7 cellular contexts compared by ENCODE assay signal in genomic region chr9:124415102-124415851, GRCh38. TPM values are rescaled to one million over a fixed set of nuclear protein-coding genes. Genes with fewer than 3 reads are reported as not detected.
DNase-seq lines count a peak whose midpoint lies in the region; ATAC-seq, FAIRE-seq and TF ChIP-seq lines count a peak whose summit lies in the region.

Gene PSMB7, minus strand, starts transcription at chr9:124415442. Its CDS starts 17 bp downstream, at chr9:124415425.

- H3K9ac ChIP-seq in astrocyte (ENCODE audit: low read length) = peak within 1 kb of the TSS; percentile 99

- H3K4me1 Mint-ChIP-seq in T-helper 2 cell treated with Interferon-gamma antibody and Interleukin-4, amounts not matched to agents 5 μg/mL and 100 μg/mL, for 36 hours (ENCODE audit: low read depth) = peaks cover 25% of the 10 kb centered on the region
- H3K4me1 Mint-ChIP-seq in astrocyte (ENCODE audit: low read depth, unreplicated experiment) = peaks cover 32% of the 10 kb centered on the region

- H3K4me3 Mint-ChIP-seq in T-helper 2 cell treated with Interferon-gamma antibody and Interleukin-4, amounts not matched to agents 5 μg/mL and 100 μg/mL, for 36 hours = peak within 1 kb of the TSS; percentile 96
- peak within 1 kb of the TSS; percentile 97 for H3K4me3 Mint-ChIP-seq in astrocyte (ENCODE audit: unreplicated experiment)

- peaks cover 35% of the 10 kb centered on the region for H3K36me3 Mint-ChIP-seq in T-helper 2 cell treated with Interferon-gamma antibody and Interleukin-4, amounts not matched to agents 5 μg/mL and 100 μg/mL, for 36 hours (ENCODE audit: low read depth)
- H3K36me3 Mint-ChIP-seq in astrocyte (ENCODE audit: low read depth, unreplicated experiment) = peaks cover 3% of the 10 kb centered on the region

- no peaks in the 10 kb centered on the region for H3K27me3 ChIP-seq in astrocyte (ENCODE audit: insufficient read depth, low read length)

- H3K27ac ChIP-seq in astrocyte (ENCODE audit: low read depth, low read length) = peak within 1 kb of the TSS; percentile 94

- H2AFZ ChIP-seq in astrocyte (ENCODE audit: low read depth, low read length) = peak within 1 kb of the TSS; percentile 65

- TF ChIP-seq POLR2A in GM15510 (IDR thresholded peaks at IDR 0.05; ENCODE audit: borderline replicate concordance, extremely low read depth, insufficient read length) = peak; percentile 52

- peaks cover 40% of the 10 kb centered on the region for H3K79me2 ChIP-seq in astrocyte (ENCODE audit: insufficient read depth, low read length)

- peaks cover 34% of the 10 kb centered on the region for H3K4me1 ChIP-seq in astrocyte (ENCODE audit: insufficient read depth, low read length)

- H3K4me3 ChIP-seq in astrocyte (ENCODE audit: insufficient read depth, low read depth, low read length) = peak within 1 kb of the TSS; percentile 100

- H3K36me3 ChIP-seq in astrocyte (ENCODE audit: insufficient read depth, low read length) = peaks cover 18% of the 10 kb centered on the region

- peak within 1 kb of the TSS; percentile 97 for H3K4me2 ChIP-seq in astrocyte (ENCODE audit: low read length)

- H3K27me3 Mint-ChIP-seq in T-helper 2 cell treated with Interferon-gamma antibody and Interleukin-4, amounts not matched to agents 5 μg/mL and 100 μg/mL, for 36 hours (ENCODE audit: low read depth) = no peaks in the 10 kb centered on the region
- no peaks in the 10 kb centered on the region for H3K27me3 Mint-ChIP-seq in astrocyte (ENCODE audit: low read depth, unreplicated experiment)

- peaks cover 9% of the 10 kb centered on the region for H4K20me1 ChIP-seq in astrocyte (ENCODE audit: insufficient read depth, low read length)

- DNase-seq in NCI-H187 treated with DMSO at 0.1 percent for 48 hours (lab: John Stamatoyannopoulos, UW) (peak; percentile 78), astrocyte (ENCODE audit: low read depth) (peak; percentile 89), hepatic stellate cell (ENCODE audit: low spot score) (peak; percentile 92), renal cortical epithelial cell (ENCODE audit: low read depth) (peak; percentile 93)
- DNase-seq in T-helper 2 cell treated with Interferon-gamma antibody and Interleukin-4, amounts not matched to agents 5 μg/mL and 100 μg/mL, for 36 hours (ENCODE audit: low spot score) = peak; percentile 95

- peak within 1 kb of the TSS; percentile 92 for H3K27ac Mint-ChIP-seq in T-helper 2 cell treated with Interferon-gamma antibody and Interleukin-4, amounts not matched to agents 5 μg/mL and 100 μg/mL, for 36 hours
- peak within 1 kb of the TSS; percentile 99 for H3K27ac Mint-ChIP-seq in astrocyte (ENCODE audit: unreplicated experiment)

- ATAC-seq in HG02943 (IDR thresholded peaks at IDR 0.05; ENCODE audit: low read depth, unreplicated experiment) = peak; percentile 95

- TF ChIP-seq CTCF in astrocyte (IDR thresholded peaks at IDR 0.05; ENCODE audit: insufficient read depth, low read depth, low read length) = peak; percentile 79

- FAIRE-seq in astrocyte (lab: Jason Lieb, UNC) = no peak

- no peaks in the 10 kb centered on the region for H3K9me3 ChIP-seq in astrocyte (ENCODE audit: insufficient read depth, low read depth, low read length)

- H3K9me3 Mint-ChIP-seq in T-helper 2 cell treated with Interferon-gamma antibody and Interleukin-4, amounts not matched to agents 5 μg/mL and 100 μg/mL, for 36 hours = peaks cover 3% of the 10 kb centered on the region
- H3K9me3 Mint-ChIP-seq in astrocyte (ENCODE audit: unreplicated experiment) = peaks cover 1% of the 10 kb centered on the region

RNA-seq across cellular contexts. Expression of gene PSMB7, which starts in this region (rescaled TPM):
- total RNA-seq in astrocyte = 174 and 183 TPM in 2 replicates
- total RNA-seq in renal cortical epithelial cell = 94.6 and 231 TPM in 2 replicates

Comparison
In these comparisons a context has a peak if more than half of its experiments do, and no peak if none do; other contexts are left out.
1. Peak in every context shown above with its lines: DNase-seq, ATAC-seq, H3K4me3 ChIP-seq and H3K27ac ChIP-seq.